11 cellular contexts compared by ENCODE assay signal in genomic region chr7:150778014-150778737, GRCh38. TPM values are rescaled to one million over a fixed set of nuclear protein-coding genes. Genes with fewer than 3 reads are reported as not detected.
DNase-seq lines count a peak whose midpoint lies in the region; ATAC-seq and TF ChIP-seq lines count a peak whose summit lies in the region.
"Had no signal": no experiment of that assay in that cellular context is flagged by ENCODE, and none has a peak within 500 bp of the region (broad histone marks: within the 10 kb centered on the region; RNA-seq: fewer than 3 reads in every experiment).

No MANE protein-coding gene starts in this region.

- H3K27ac ChIP-seq in DND-41 (ENCODE audit: low read length) (no peak overlapping the region), PC-3 (ENCODE audit: low read length) (no peak overlapping the region)
- H3K27ac ChIP-seq in CD4-positive, alpha-beta memory T cell (ENCODE audit: low read depth, low read length), result no peak overlapping the region

- H3K36me3 ChIP-seq in DND-41 (ENCODE audit: insufficient read depth, low read length) (no peaks in the 10 kb centered on the region), PC-3 (ENCODE audit: low read depth, low read length) (no peaks in the 10 kb centered on the region), endocrine pancreas (ENCODE audit: control insufficient read depth, insufficient read depth, low read length) (no peaks in the 10 kb centered on the region)
- no peaks in the 10 kb centered on the region for H3K36me3 ChIP-seq in CD4-positive, alpha-beta memory T cell (ENCODE audit: insufficient read depth, low read length)
- H3K36me3 ChIP-seq: HAP-1 had no signal

- no peak overlapping the region for H3K4me3 ChIP-seq in DND-41 (ENCODE audit: low read depth in 1 of 2, low read length in 2 of 2)
- H3K4me3 ChIP-seq in PC-3 (ENCODE audit: low read length), result no peak overlapping the region
- H3K4me3 ChIP-seq in endocrine pancreas (ENCODE audit: control insufficient read depth, insufficient read depth, low read length), result peak overlapping the region; percentile 38
- no peak overlapping the region for H3K4me3 ChIP-seq in CD4-positive, alpha-beta memory T cell (ENCODE audit: low read length in 2 of 2)
- H3K4me3 ChIP-seq: HAP-1 had no signal

- no peaks in the 10 kb centered on the region for H3K79me2 ChIP-seq in DND-41 (ENCODE audit: insufficient read depth, low read length)
- H3K79me2 ChIP-seq in PC-3 (ENCODE audit: low read length), result no peaks in the 10 kb centered on the region

- no peak overlapping the region for H3K27ac Mint-ChIP-seq in CD4-positive, alpha-beta memory T cell

- H3K27me3 ChIP-seq in DND-41 (ENCODE audit: insufficient read depth, low read length, poor library complexity) (peaks cover 4% of the 10 kb centered on the region), PC-3 (ENCODE audit: low read length) (peaks cover 39% of the 10 kb centered on the region), endocrine pancreas (ENCODE audit: control insufficient read depth, insufficient read depth, low read length) (no peaks in the 10 kb centered on the region)
- no peaks in the 10 kb centered on the region for H3K27me3 ChIP-seq in CD4-positive, alpha-beta memory T cell (ENCODE audit: insufficient read depth, low read length)

- no TSS peak for BruUV-seq in PC-3 (replicated peaks; lab: Mats Ljungman, UMichigan)

- H2AFZ ChIP-seq in DND-41 (ENCODE audit: low read depth, low read length), result no peak overlapping the region
- H2AFZ ChIP-seq in PC-3 (ENCODE audit: low read length), result no peak overlapping the region

- H4K20me1 ChIP-seq in DND-41 (ENCODE audit: insufficient read depth, low read length) (no peaks in the 10 kb centered on the region), PC-3 (ENCODE audit: low read length) (no peaks in the 10 kb centered on the region)

- H3K4me3 Mint-ChIP-seq in CD4-positive, alpha-beta memory T cell, result no peak overlapping the region

- POLR2A ChIA-PET in PC-3 (lab: Charles Lee; ENCODE audit: unreplicated experiment), result no interaction called here
- POLR2A ChIA-PET in CD4-positive, alpha-beta memory T cell (lab: Charles Lee; ENCODE audit: partially characterized antibody), result interaction anchor here (1.0 to 1.1 kb wide), 2 partner anchors 247 to 373 kb away, joined by 3 to 4 read pairs; a partner anchor contains a TSS

- no peaks in the 10 kb centered on the region for H3K9me3 ChIP-seq in DND-41 (ENCODE audit: insufficient read depth, low read length, severe bottlenecking)
- H3K9me3 ChIP-seq in PC-3 (ENCODE audit: low read length), result no peaks in the 10 kb centered on the region
- H3K9me3 ChIP-seq in endocrine pancreas (ENCODE audit: control insufficient read depth, low read length), result no peaks in the 10 kb centered on the region
- H3K9me3 ChIP-seq in CD4-positive, alpha-beta memory T cell (ENCODE audit: control insufficient read depth in 1 of 2, low read length in 2 of 2), result no peaks in the 10 kb centered on the region
- H3K9me3 ChIP-seq: HAP-1 had no signal

- peaks cover 0 to 5% (median 5%) of the 10 kb centered on the region in 4 donors for H3K4me1 Mint-ChIP-seq in CD4-positive, alpha-beta memory T cell

- H3K4me1 ChIP-seq in DND-41 (ENCODE audit: insufficient read depth, low read length) (no peaks in the 10 kb centered on the region), PC-3 (ENCODE audit: insufficient read depth, low read length) (no peaks in the 10 kb centered on the region), endocrine pancreas (ENCODE audit: control insufficient read depth, insufficient read depth, low read length) (peaks cover 5% of the 10 kb centered on the region)
- H3K4me1 ChIP-seq in CD4-positive, alpha-beta memory T cell (ENCODE audit: insufficient read depth, low read length), result no peaks in the 10 kb centered on the region
- H3K4me1 ChIP-seq: HAP-1 had no signal

- H3K9me2 ChIP-seq in PC-3 (replicated peaks; ENCODE audit: low read length), result no peaks in the 10 kb centered on the region

- CTCF ChIA-PET in PC-3 (lab: Charles Lee), result interaction anchor here (0.6 kb wide), 1 partner anchor 120 kb away, joined by 3 read pairs; no protein-coding TSS in a partner anchor
- CTCF ChIA-PET in CD4-positive, alpha-beta memory T cell (lab: Charles Lee; ENCODE audit: partially characterized antibody), result interaction anchor here (0.9 to 2.0 kb wide), 19 partner anchors 9 to 417 kb away, joined by 3 to 11 read pairs (median 4); no protein-coding TSS in a partner anchor

- H3K36me3 Mint-ChIP-seq in CD4-positive, alpha-beta memory T cell, result peaks cover 1 to 12% of the 10 kb centered on the region in 2 donors

- peaks cover 0 to 6% of the 10 kb centered on the region in 2 donors for H3K27me3 Mint-ChIP-seq in CD4-positive, alpha-beta memory T cell

- no peak overlapping the region for H3K9ac ChIP-seq in DND-41 (ENCODE audit: low read depth, low read length)
- H3K9ac ChIP-seq in PC-3 (ENCODE audit: low read length), result no peak overlapping the region
- H3K9ac ChIP-seq in endocrine pancreas (ENCODE audit: control insufficient read depth, insufficient read depth, low read length), result no peak overlapping the region

- H3K9me3 Mint-ChIP-seq in CD4-positive, alpha-beta memory T cell, result peaks cover 0 to 19% (median 13%) of the 10 kb centered on the region in 8 donors

- DNase-seq in DND-41 (no peak), PC-3 (peak; percentile 5), HCEC 1CT (no peak)
- DNase-seq in CD4-positive, alpha-beta memory T cell, result no peak
- DNase-seq: SIG-M5 had no signal

- ATAC-seq in DND-41 (ENCODE audit: insufficient read depth, low read depth) (peak; percentile 31; the same call in 2 of the 3 replicates), HG02588 (IDR thresholded peaks at IDR 0.05; ENCODE audit: unreplicated experiment) (peak; percentile 24), PC-3 (peak; percentile 40), HG03565 (IDR thresholded peaks at IDR 0.05; ENCODE audit: unreplicated experiment) (no peak), HG03460 (IDR thresholded peaks at IDR 0.05; ENCODE audit: unreplicated experiment) (no peak)

- H3F3A ChIP-seq in PC-3 (ENCODE audit: low read length, unreplicated experiment), result no peaks in the 10 kb centered on the region

- intact Hi-C loops in PC-3 (cut with micrococcal nuclease), result loop anchor here (1.0 to 5.0 kb wide), 3 partner anchors 99 to 331 kb away; no protein-coding TSS in a partner anchor
- intact Hi-C loops in CD4-positive, alpha-beta memory T cell (cut with micrococcal nuclease), result loop anchor here (1.0 to 5.0 kb wide), 3 partner anchors 99 to 421 kb away; no protein-coding TSS in a partner anchor

- no peak overlapping the region for H3K4me2 ChIP-seq in DND-41 (ENCODE audit: insufficient read depth, low read length)
- H3K4me2 ChIP-seq in PC-3 (ENCODE audit: low read length), result peak overlapping the region; percentile 37

- no peak for TF ChIP-seq CTCF in DND-41 (IDR thresholded peaks at IDR 0.05; ENCODE audit: borderline replicate concordance, extremely low read depth, low read length, poor library complexity, severe bottlenecking)
- no peak for TF ChIP-seq CTCF in PC-3 (conservative IDR thresholded peaks at IDR 0.05; ENCODE audit: low read depth, low read length)

RNA-seq across cellular contexts. Expression of gene TMEM176B, which starts 22.0 kb away (rescaled TPM):
- total RNA-seq in PC-3 (2014; rRNA removed), result not detected in 2 replicates
- 1 to 10 TPM; 1.6 to 2.3 TPM for total RNA-seq in CD4-positive, alpha-beta memory T cell
- polyA plus RNA-seq in CD4-positive, alpha-beta memory T cell, result not detected

RNA-seq across cellular contexts. Expression of gene TMEM176A, which starts 22.4 kb away (rescaled TPM):
- total RNA-seq in PC-3 (2014; rRNA removed), result not detected in 2 replicates
- 1 to 10 TPM; 1.1 to 2.6 TPM for total RNA-seq in CD4-positive, alpha-beta memory T cell
- polyA plus RNA-seq in CD4-positive, alpha-beta memory T cell, result under 1 TPM in 1 of 2 donors, not detected in 1; 0.26 TPM

RNA-seq across cellular contexts. Expression of gene GIMAP5, which starts 41.0 kb away (rescaled TPM):
- total RNA-seq in PC-3 (2014; rRNA removed), result not detected in 2 replicates
- total RNA-seq in CD4-positive, alpha-beta memory T cell, result 100 to 1,000 TPM; 296 to 297 TPM
- 100 to 1,000 TPM; 415 to 679 TPM for polyA plus RNA-seq in CD4-positive, alpha-beta memory T cell
- total RNA-seq: Calu3 had no signal

Comparison
In these comparisons a context has a peak if more than half of its experiments do, and no peak if none do; other contexts are left out.
1. ATAC-seq: peak in DND-41 (single experiment), HG02588 (single experiment) and PC-3 (single experiment); none in HG03565 (single experiment) and HG03460 (single experiment).
2. RNA of gene GIMAP5, which starts 41.0 kb away (total RNA-seq): 296 to 297 TPM in CD4-positive, alpha-beta memory T cell; not detected in PC-3; every median in the first group is over 100 times any median in the second.